12 cellular contexts compared by ENCODE assay signal in the genomic region with DNA sequence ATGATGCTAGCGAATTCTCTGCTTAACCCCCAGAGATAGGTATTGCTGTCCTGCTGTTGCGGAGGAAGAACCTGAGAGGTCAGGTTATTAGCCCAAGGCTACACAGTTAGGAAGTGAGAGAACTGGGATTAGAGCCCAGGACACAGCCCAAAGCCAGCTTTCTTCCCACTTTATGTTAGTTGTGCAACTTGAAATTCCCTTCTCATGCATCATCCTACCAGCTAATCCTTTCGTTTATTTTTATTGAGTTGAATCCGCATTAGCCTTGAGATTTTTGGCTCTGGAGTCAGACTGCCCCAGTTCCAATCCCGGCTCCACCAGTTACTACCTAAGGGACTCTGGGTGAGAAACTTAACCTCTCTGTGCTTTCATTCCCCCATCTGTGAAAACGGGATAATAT.
A peak's percentile ranks its signal among the peaks of the same experiment; 100 is the strongest.
DNase-seq lines count a peak whose midpoint lies in the region; ATAC-seq, FAIRE-seq and TF ChIP-seq lines count a peak whose summit lies in the region.
"Had no signal": no experiment of that assay in that cellular context is flagged by ENCODE, and none has a peak within 500 bp of the region (broad histone marks: within the 10 kb centered on the region; RNA-seq: fewer than 3 reads in every experiment).

No MANE protein-coding gene starts in this region.

- H3K27me3 Mint-ChIP-seq in brain: peaks cover 5% of the 10 kb centered on the region

- H3K4me1 ChIP-seq in stomach smooth muscle (ENCODE audit: control insufficient read depth, insufficient read depth, low read length): peaks cover 14% of the 10 kb centered on the region
- peaks cover 16 to 21% of the 10 kb centered on the region in 2 donors for H3K4me1 ChIP-seq in kidney (ENCODE audit: control insufficient read depth in 1 of 2, insufficient read depth in 1 of 2, low read depth in 1 of 2, low read length in 2 of 2)

- H3K9me3 ChIP-seq in stomach smooth muscle (ENCODE audit: control insufficient read depth in 2 of 2, low read length in 2 of 2) (no peaks in the 10 kb centered on the region), kidney (ENCODE audit: control insufficient read depth in 1 of 2, low read length in 2 of 2) (no peaks in the 10 kb centered on the region)
- H3K9me3 ChIP-seq: neutrophil had no signal

- H3K36me3 ChIP-seq in stomach smooth muscle (ENCODE audit: control insufficient read depth in 2 of 2, insufficient read depth in 2 of 2, low read length in 2 of 2) (no peaks in the 10 kb centered on the region), kidney (ENCODE audit: control insufficient read depth in 1 of 2, insufficient read depth in 2 of 2, low read length in 2 of 2) (no peaks in the 10 kb centered on the region)
- H3K36me3 ChIP-seq: neutrophil had no signal

- H3K9me3 Mint-ChIP-seq in brain: peaks cover 0 to 2% (median 0%) of the 10 kb centered on the region in 5 experiments

- no peak for TF ChIP-seq POLR2A in H54 (IDR thresholded peaks at IDR 0.05; ENCODE audit: low read depth, low read length)

- peaks cover 0 to 9% of the 10 kb centered on the region in 2 donors for H3K27me3 ChIP-seq in stomach smooth muscle (ENCODE audit: control insufficient read depth in 1 of 2, insufficient read depth in 2 of 2, low read length in 2 of 2)

- intact Hi-C loops in kidney (cut with DNase I): no loop called here

- H3K9ac ChIP-seq in stomach smooth muscle (ENCODE audit: low read length in 2 of 2) (no peak overlapping the region), kidney (ENCODE audit: low read length in 2 of 2) (no peak overlapping the region)

- H3K4me3 Mint-ChIP-seq in brain: no peak overlapping the region

- peaks cover 12% of the 10 kb centered on the region for H3K36me3 Mint-ChIP-seq in brain

- TF ChIP-seq CTCF in brain (conservative IDR thresholded peaks at IDR 0.05) (no peak), kidney (IDR thresholded peaks at IDR 0.05; ENCODE audit: borderline replicate concordance, extremely low read depth, insufficient read depth) (no peak)

- peak; percentile 71 for DNase-seq in H54 (ENCODE audit: insufficient read length, low spot score)
- DNase-seq in islet precursor cell: peak; percentile 73
- no peak for DNase-seq in kidney
- no peak for DNase-seq in activated CD4-positive, alpha-beta T cell treated with anti-CD3 and anti-CD28 coated beads, Interleukin-2, amount 50 U/mL, for 1 hour
- no peak for DNase-seq in NCI-H524 treated with DMSO at 0.1 percent for 48 hours (lab: John Stamatoyannopoulos, UW)
- DNase-seq: GDM1; NK-92 treated with Interleukin-12 subunit alpha and Interleukin-12 subunit beta, amount 100 ng/mL, for 24 hours; stimulated activated naive CD4-positive, alpha-beta T cell had no signal

- peaks cover 82% of the 10 kb centered on the region for H3K4me1 Mint-ChIP-seq in brain

- H3K4me3 ChIP-seq in stomach smooth muscle (ENCODE audit: low read length in 2 of 2): no peak overlapping the region
- no peak overlapping the region for H3K4me3 ChIP-seq in kidney (ENCODE audit: low read length in 2 of 2)

- no peak for ATAC-seq in GM21381 (IDR thresholded peaks at IDR 0.05; ENCODE audit: unreplicated experiment)

- peak overlapping the region in 3 of 5 experiments; percentile 20 to 92 (median 83) for H3K27ac Mint-ChIP-seq in brain

- FAIRE-seq in H54 (lab: Jason Lieb, UNC) (peak; percentile 82), kidney (lab: Jason Lieb, UNC) (no peak)

- peak overlapping the region; percentile 31 for H3K27ac ChIP-seq in stomach smooth muscle (ENCODE audit: low read length)
- H3K27ac ChIP-seq in kidney (ENCODE audit: low read depth in 2 of 2, low read length in 2 of 2): peak overlapping the region in 1 of 2 donors; percentile 57
- H3K27ac ChIP-seq: neutrophil had no signal

Comparison
In these comparisons a context has a peak if more than half of its experiments do, and no peak if none do; other contexts are left out.
1. DNase-seq: peak in H54 (single experiment) and islet precursor cell (single experiment); none in kidney (single experiment), activated CD4-positive, alpha-beta T cell treated with anti-CD3 and anti-CD28 coated beads, Interleukin-2, amount 50 U/mL, for 1 hour (single experiment) and NCI-H524 treated with DMSO at 0.1 percent for 48 hours (single experiment).